Comparison of ENCODE assay signal across 12 cellular contexts in the genomic region with DNA sequence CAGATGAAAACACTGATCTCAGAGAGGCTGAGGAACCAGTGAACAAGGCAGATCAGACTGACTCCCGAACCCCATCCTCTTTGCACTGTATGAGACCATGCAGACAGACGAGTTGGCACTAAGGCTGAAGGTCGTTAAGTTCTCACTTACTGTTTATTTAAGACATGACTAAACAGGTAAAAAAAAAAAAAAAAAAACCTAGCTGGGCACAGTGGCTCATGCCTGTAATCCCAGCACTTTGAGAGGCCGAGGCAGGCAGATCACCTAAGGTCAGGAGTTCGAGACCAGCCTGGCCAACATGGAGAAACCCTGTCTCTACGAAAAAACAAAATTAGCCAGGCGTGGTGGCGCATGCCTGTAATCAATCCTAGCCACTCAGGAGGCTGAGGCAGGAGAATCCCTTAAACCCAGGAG. TPM values are rescaled to one million over a fixed set of nuclear protein-coding genes. Genes with fewer than 3 reads are reported as not detected.
DNase-seq lines count a peak whose midpoint lies in the region; TF ChIP-seq lines count a peak whose summit lies in the region.
"Not testable (repeated sequence)": the region's sequence is repeated elsewhere in the genome, so short reads cannot be mapped to it uniquely, and the experiment has no call there.
"Had no signal": no experiment of that assay in that cellular context is flagged by ENCODE, and none has a peak within 500 bp of the region (broad histone marks: within the 10 kb centered on the region; RNA-seq: fewer than 3 reads in every experiment).

No MANE protein-coding gene starts in this region.

- H3K27ac Mint-ChIP-seq in T-helper 2 cell treated with Interferon-gamma antibody and Interleukin-4, amounts not matched to agents 5 μg/mL and 100 μg/mL, for 36 hours = peak overlapping the region; percentile 6
- H3K27ac Mint-ChIP-seq in MCF 10A (ENCODE audit: low read depth, unreplicated experiment) = not testable (repeated sequence)
- H3K27ac Mint-ChIP-seq in nephron progenitor cell = peak overlapping the region; percentile 22

- intact Hi-C loops in MCF 10A (cut with micrococcal nuclease) = not testable (repeated sequence)

- not testable (repeated sequence) for H3K9me3 Mint-ChIP-seq in T-helper 2 cell treated with Interferon-gamma antibody and Interleukin-4, amounts not matched to agents 5 μg/mL and 100 μg/mL, for 36 hours; MCF 10A (ENCODE audit: unreplicated experiment); nephron progenitor cell

- H3K4me3 ChIP-seq in LNCaP clone FGC (ENCODE audit: low read depth, low read length) = not testable (repeated sequence)

- POLR2A ChIA-PET in MCF 10A (lab: Yijun Ruan, JAX) = interaction anchor here (0.6 to 1.9 kb wide), 2 partner anchors 47 to 320 kb away, joined by 3 to 8 read pairs; a partner anchor contains a TSS

- BruUV-seq in MCF 10A (replicated peaks; lab: Mats Ljungman, UMichigan) = not testable (repeated sequence)

- H3K36me3 Mint-ChIP-seq in T-helper 2 cell treated with Interferon-gamma antibody and Interleukin-4, amounts not matched to agents 5 μg/mL and 100 μg/mL, for 36 hours (ENCODE audit: low read depth) = peaks cover 18% of the 10 kb centered on the region
- H3K36me3 Mint-ChIP-seq in MCF 10A (ENCODE audit: insufficient read depth, unreplicated experiment) (peaks cover 63% of the 10 kb centered on the region), nephron progenitor cell (ENCODE audit: low read depth) (peaks cover 37% of the 10 kb centered on the region)

- H3K27me3 Mint-ChIP-seq in T-helper 2 cell treated with Interferon-gamma antibody and Interleukin-4, amounts not matched to agents 5 μg/mL and 100 μg/mL, for 36 hours (ENCODE audit: low read depth); MCF 10A (ENCODE audit: insufficient read depth, unreplicated experiment); nephron progenitor cell (ENCODE audit: low read depth, poor library complexity): not testable (repeated sequence)

- TF ChIP-seq CTCF in 22Rv1 (IDR thresholded peaks at IDR 0.05); LNCaP clone FGC (IDR thresholded peaks at IDR 0.05; ENCODE audit: control insufficient read depth, extremely low read depth, insufficient read depth); MCF 10A (IDR thresholded peaks at IDR 0.05; ENCODE audit: unreplicated experiment); nephron progenitor cell (IDR thresholded peaks at IDR 0.05): not testable (repeated sequence)

- not testable (repeated sequence) for H3K4me3 Mint-ChIP-seq in T-helper 2 cell treated with Interferon-gamma antibody and Interleukin-4, amounts not matched to agents 5 μg/mL and 100 μg/mL, for 36 hours; MCF 10A (ENCODE audit: unreplicated experiment)
- H3K4me3 Mint-ChIP-seq in nephron progenitor cell = peak overlapping the region; percentile 36

- peak; percentile 13 for DNase-seq in ELR (ENCODE audit: low read depth)
- DNase-seq in LNCaP clone FGC (ENCODE audit: low read depth) = peak; percentile 75
- DNase-seq in NCI-H2196 (lab: John Stamatoyannopoulos, UW; ENCODE audit: unreplicated experiment) = peak; percentile 54
- DNase-seq in T-helper 2 cell treated with Interferon-gamma antibody and Interleukin-4, amounts not matched to agents 5 μg/mL and 100 μg/mL, for 36 hours (ENCODE audit: low spot score); nephron progenitor cell: not testable (repeated sequence)
- DNase-seq in MCF 10A (ENCODE audit: unreplicated experiment) = peak; percentile 11
- DNase-seq in kidney tubule cell (ENCODE audit: low spot score) = peak; percentile 40

- peaks cover 15% of the 10 kb centered on the region for H3K4me1 Mint-ChIP-seq in T-helper 2 cell treated with Interferon-gamma antibody and Interleukin-4, amounts not matched to agents 5 μg/mL and 100 μg/mL, for 36 hours (ENCODE audit: low read depth)
- H3K4me1 Mint-ChIP-seq in MCF 10A (ENCODE audit: insufficient read depth, unreplicated experiment) = not testable (repeated sequence)
- H3K4me1 Mint-ChIP-seq in nephron progenitor cell = peaks cover 32% of the 10 kb centered on the region

- CTCF ChIA-PET in MCF 10A (lab: Yijun Ruan, JAX) = interaction anchor here (0.7 to 0.9 kb wide), 3 partner anchors 14 to 298 kb away, joined by 3 to 5 read pairs (median 4); no protein-coding TSS in a partner anchor

- H3K27ac ChIP-seq in 22Rv1 = peak overlapping the region; percentile 17; the same call in 1 of the 2 replicates

RNA-seq across cellular contexts. Expression of a gene that starts 3.5 kb away (rescaled TPM):
- total RNA-seq in MCF 10A (2022) = 92.1 and 107 TPM in 2 replicates

RNA-seq across cellular contexts. Expression of a gene that starts 24.3 kb away (rescaled TPM):
- 0.42 TPM in 1 of 2 replicates, not detected in the other for total RNA-seq in MCF 10A (2022)
- total RNA-seq: activated naive CD4-positive, alpha-beta T cell treated with anti-CD3 and anti-CD28 coated beads for 36 hours; CD4-positive, CD25-positive, alpha-beta regulatory T cell; GM23248; smooth muscle cell had no signal

RNA-seq across cellular contexts. Expression of a gene that starts 46.4 kb away (rescaled TPM):
- 72.6 and 113 TPM in 2 replicates for total RNA-seq in MCF 10A (2022)

RNA-seq across cellular contexts. Expression of a gene that starts 46.7 kb away (rescaled TPM):
- total RNA-seq in MCF 10A (2022) = 18.9 and 20.5 TPM in 2 replicates

RNA-seq across cellular contexts. Expression of a gene that starts 49.2 kb away (rescaled TPM):
- 10.0 and 11.6 TPM in 2 replicates for total RNA-seq in MCF 10A (2022)
